ENCODE assay signal across 28 cellular contexts in genomic region chr1:39984951-39985350, GRCh38.
"Had no signal": no experiment of that assay in that cellular context is flagged by ENCODE, and none has a peak within 500 bp of the region (broad histone marks: within the 10 kb centered on the region; RNA-seq: fewer than 3 reads in every experiment).

No MANE protein-coding gene starts in this region.

- H3K27ac Mint-ChIP-seq: dendritic cell treated with granulocyte-macrophage colony-stimulating factor and Interleukin-4, amounts not matched to agents 40 ng/mL and 50 ng/mL, for 4 days; effector memory CD8-positive, alpha-beta T cell; endodermal cell; mesothelial cell of epicardium; naive B cell had no signal

- H3K9me3 Mint-ChIP-seq: dendritic cell treated with granulocyte-macrophage colony-stimulating factor and Interleukin-4, amounts not matched to agents 40 ng/mL and 50 ng/mL, for 4 days; effector memory CD8-positive, alpha-beta T cell; endodermal cell; mesothelial cell of epicardium; naive B cell had no signal

- ATAC-seq: effector memory CD8-positive, alpha-beta T cell; esophagus mucosa; gastrocnemius medialis; heart right ventricle; left cardiac atrium; left lung; left ventricle myocardium superior; lower lobe of right lung; mucosa of descending colon had no signal

- H3K27ac ChIP-seq: colonic mucosa, epithelial cell of prostate, esophagus squamous epithelium, gastrocnemius medialis, heart right ventricle, left lung, lower lobe of right lung had no signal

- H3K4me3 ChIP-seq: colonic mucosa, esophagus squamous epithelium, gastrocnemius medialis, heart right ventricle, left lung, lower lobe of right lung, mucosa of descending colon had no signal

- H3K4me1 ChIP-seq: colonic mucosa, gastrocnemius medialis, heart right ventricle, left lung, lower lobe of right lung had no signal

- H3K27me3 Mint-ChIP-seq: dendritic cell treated with granulocyte-macrophage colony-stimulating factor and Interleukin-4, amounts not matched to agents 40 ng/mL and 50 ng/mL, for 4 days; effector memory CD8-positive, alpha-beta T cell; naive B cell had no signal

- DNase-seq: colonic mucosa; cortex of kidney; effector CD8-positive, alpha-beta T cell; effector memory CD8-positive, alpha-beta T cell; endodermal cell; erythroblast; esophagus squamous epithelium; foreskin fibroblast; foreskin melanocyte; gastrocnemius medialis; glutamatergic neuron; head of caudate nucleus; heart right ventricle; hippocampal formation; left cardiac atrium; left lung; left ventricle myocardium superior; lower lobe of right lung; mesenchymal stem cell; mucosa of descending colon; naive B cell had no signal

- H3K4me3 Mint-ChIP-seq: dendritic cell treated with granulocyte-macrophage colony-stimulating factor and Interleukin-4, amounts not matched to agents 40 ng/mL and 50 ng/mL, for 4 days; effector memory CD8-positive, alpha-beta T cell; endodermal cell; mesothelial cell of epicardium; naive B cell had no signal

- FAIRE-seq: endometrium, islet of Langerhans, keratinocyte had no signal

- H3K27me3 ChIP-seq: colonic mucosa, esophagus squamous epithelium, heart right ventricle, left lung had no signal

- H3K36me3 Mint-ChIP-seq: mesothelial cell of epicardium, naive B cell had no signal

- H3K9me3 ChIP-seq: colonic mucosa, esophagus squamous epithelium, gastrocnemius medialis, heart right ventricle, left lung, lower lobe of right lung, mucosa of descending colon had no signal

- H3K36me3 ChIP-seq: colonic mucosa, esophagus squamous epithelium, gastrocnemius medialis, heart right ventricle, left lung, lower lobe of right lung had no signal
